In genomic region chr17:2158011-2158410, GRCh38 we compare ENCODE assay signal across 10 cellular contexts.
DNase-seq lines count a peak whose midpoint lies in the region; ATAC-seq, FAIRE-seq and TF ChIP-seq lines count a peak whose summit lies in the region.
"Had no signal": no experiment of that assay in that cellular context is flagged by ENCODE, and none has a peak within 500 bp of the region (broad histone marks: within the 10 kb centered on the region; RNA-seq: fewer than 3 reads in every experiment).

No MANE protein-coding gene starts in this region.

- intact Hi-C loops in body of pancreas (cut with DNase I) (no loop called here), HepG2 (cut with micrococcal nuclease; ENCODE audit: unreplicated experiment) (loop anchor here (5.0 kb wide), 1 partner anchor 61 kb away; no protein-coding TSS in a partner anchor)

- H3K4me2 ChIP-seq in HepG2 (ENCODE audit: low read depth, low read length) = no peak overlapping the region

- no peaks in the 10 kb centered on the region for H4K20me1 ChIP-seq in HepG2 (ENCODE audit: insufficient read depth, low read length)

- no peaks in the 10 kb centered on the region for H3K9me3 ChIP-seq in body of pancreas
- no peaks in the 10 kb centered on the region for H3K9me3 ChIP-seq in HepG2 (ENCODE audit: low read length)

- H3K9ac ChIP-seq in HepG2 (ENCODE audit: insufficient read depth, low read depth, low read length) = no peak overlapping the region

- H3K36me3 ChIP-seq in body of pancreas (replicated peaks in 1 of 2; ENCODE audit: insufficient read depth in 1 of 2, low read depth in 2 of 2) = peaks cover 0 to 3% of the 10 kb centered on the region in 2 donors
- peaks cover 4 to 15% of the 10 kb centered on the region in 2 experiments; a peak in 3 of 5 replicates for H3K36me3 ChIP-seq in HepG2 (replicated peaks in 1 of 2; ENCODE audit: control insufficient read depth in 1 of 2, insufficient read depth in 2 of 2, low read length in 2 of 2)

- in situ Hi-C loops in HepG2 (cut with HindIII; ENCODE audit: extremely low pct_ligation_motif_present, low pct_unique_long_range_greater_than_20kb) = no loop called here

- no peaks in the 10 kb centered on the region for H3K27me3 Mint-ChIP-seq in activated naive CD8-positive, alpha-beta T cell
- no peaks in the 10 kb centered on the region for H3K27me3 Mint-ChIP-seq in activated naive CD8-positive, alpha-beta T cell treated with anti-CD3 and anti-CD28 coated beads for 36 hours
- no peaks in the 10 kb centered on the region for H3K27me3 Mint-ChIP-seq in type B pancreatic cell

- no peak overlapping the region for H2AFZ ChIP-seq in HepG2 (ENCODE audit: low read length)

- no peak for TF ChIP-seq POLR2A in body of pancreas (IDR thresholded peaks at IDR 0.05)
- no peak for TF ChIP-seq POLR2A in HepG2 (IDR thresholded peaks at IDR 0.05; ENCODE audit: insufficient read depth in 1 of 2, low read depth in 2 of 2, low read length in 2 of 2)

- TF ChIP-seq EP300 in HepG2 (IDR thresholded peaks at IDR 0.05; ENCODE audit: low read depth in 2 of 2, low read length in 2 of 2) (peak; percentile 48 to 64; a peak in 1 of 4 replicates), HepG2 (CRISPR knock-in tag; IDR thresholded peaks at IDR 0.05; ENCODE audit: borderline replicate concordance) (no peak)

- 62% methylated on average over 2 of the region's 2 CpGs for WGBS in body of pancreas, 2 donors
- 6% methylated on average over 2 of the region's 2 CpGs for WGBS in HepG2 (ENCODE audit: low lambda C conversion rate)

- CTCF ChIA-PET in HepG2 (lab: Yijun Ruan, JAX; ENCODE audit: low intra/inter-chr PET ratio, low total read pairs) = no interaction called here

- BruUV-seq in HepG2 (replicated peaks; lab: Mats Ljungman, UMichigan) = no TSS peak

- H3K27ac ChIP-seq in body of pancreas (no peak overlapping the region), HepG2 (ENCODE audit: extremely low read length, insufficient read depth, low read length) (peak overlapping the region; percentile 2)

- H3K36me3 Mint-ChIP-seq in activated naive CD8-positive, alpha-beta T cell = no peaks in the 10 kb centered on the region
- peaks cover 18% of the 10 kb centered on the region for H3K36me3 Mint-ChIP-seq in activated naive CD8-positive, alpha-beta T cell treated with anti-CD3 and anti-CD28 coated beads for 36 hours
- peaks cover 30% of the 10 kb centered on the region for H3K36me3 Mint-ChIP-seq in type B pancreatic cell

- peaks cover 18% of the 10 kb centered on the region for H3K4me1 Mint-ChIP-seq in activated naive CD8-positive, alpha-beta T cell (ENCODE audit: low read depth)
- H3K4me1 Mint-ChIP-seq in activated naive CD8-positive, alpha-beta T cell treated with anti-CD3 and anti-CD28 coated beads for 36 hours = peaks cover 26% of the 10 kb centered on the region
- peaks cover 12% of the 10 kb centered on the region for H3K4me1 Mint-ChIP-seq in type B pancreatic cell (ENCODE audit: unreplicated experiment)

- ATAC-seq in body of pancreas (peak; percentile 33), HepG2 (peak; percentile 66), SK-N-SH treated with all-trans-retinoic acid at 6 μM for 48 hours (no peak)

- H3K27me3 ChIP-seq in body of pancreas (no peaks in the 10 kb centered on the region), HepG2 (ENCODE audit: control insufficient read depth in 1 of 2, insufficient read depth in 2 of 2, low read length in 2 of 2) (no peaks in the 10 kb centered on the region)

- H3K4me3 ChIP-seq in body of pancreas = no peak overlapping the region
- no peak overlapping the region for H3K4me3 ChIP-seq in HepG2 (replicated peaks in 1 of 3; ENCODE audit: insufficient read depth in 1 of 3, low read depth in 2 of 3, low read length in 3 of 3)

- TF ChIP-seq CTCF in body of pancreas (IDR thresholded peaks at IDR 0.05) (no peak), HepG2 (CRISPR knock-in tag; IDR thresholded peaks at IDR 0.05) (no peak), type B pancreatic cell (conservative IDR thresholded peaks at IDR 0.05) (no peak)

- no peaks in the 10 kb centered on the region for H3K4me1 ChIP-seq in body of pancreas
- H3K4me1 ChIP-seq in HepG2 (ENCODE audit: insufficient read depth, low read length) = peaks cover 18% of the 10 kb centered on the region

- DNase-seq in activated naive CD8-positive, alpha-beta T cell treated with anti-CD3 and anti-CD28 coated beads for 36 hours = no peak
- DNase-seq in body of pancreas (peak in 1 of 4 donors; percentile 64), HepG2 (ENCODE audit: low spot score) (peak; percentile 70), type B pancreatic cell (ENCODE audit: extremely low spot score, unreplicated experiment) (no peak), COR-L47 (lab: John Stamatoyannopoulos, UW) (no peak), iPS-NIHi7 (ENCODE audit: extremely low spot score) (no peak)
- DNase-seq: NCI-H1105 treated with DMSO at 0.1 percent for 48 hours, RPMI8226 had no signal

- H3K27ac Mint-ChIP-seq in activated naive CD8-positive, alpha-beta T cell = peak overlapping the region; percentile 37
- no peak overlapping the region for H3K27ac Mint-ChIP-seq in activated naive CD8-positive, alpha-beta T cell treated with anti-CD3 and anti-CD28 coated beads for 36 hours
- peak overlapping the region; percentile 13 for H3K27ac Mint-ChIP-seq in type B pancreatic cell

- no peak for TF ChIP-seq RAD21 in HepG2 (CRISPR knock-in tag; IDR thresholded peaks at IDR 0.05)

- POLR2A ChIA-PET in HepG2 (lab: Yijun Ruan, JAX) = no interaction called here

- no peaks in the 10 kb centered on the region for H3K79me2 ChIP-seq in HepG2 (ENCODE audit: insufficient read depth, low read length)

- H3K4me3 Mint-ChIP-seq in activated naive CD8-positive, alpha-beta T cell = no peak overlapping the region
- no peak overlapping the region for H3K4me3 Mint-ChIP-seq in activated naive CD8-positive, alpha-beta T cell treated with anti-CD3 and anti-CD28 coated beads for 36 hours
- H3K4me3 Mint-ChIP-seq in type B pancreatic cell = no peak overlapping the region

- FAIRE-seq in HepG2 (lab: Jason Lieb, UNC) = peak; percentile 70

- H3K9me3 Mint-ChIP-seq in activated naive CD8-positive, alpha-beta T cell (ENCODE audit: low read depth) = no peaks in the 10 kb centered on the region
- no peaks in the 10 kb centered on the region for H3K9me3 Mint-ChIP-seq in activated naive CD8-positive, alpha-beta T cell treated with anti-CD3 and anti-CD28 coated beads for 36 hours
- no peaks in the 10 kb centered on the region for H3K9me3 Mint-ChIP-seq in type B pancreatic cell

TF ChIP-seq in HepG2, 621 proteins besides CTCF, POLR2A, EP300 and RAD21 (continues in another document):
- 0 out of 2 replicates have a peak, but pooled peaks have one; percentile 14 for TF ChIP-seq MIXL1 (CRISPR knock-in tag; IDR thresholded peaks at IDR 0.05)
- TF ChIP-seq TEF (CRISPR knock-in tag; IDR thresholded peaks at IDR 0.05) = no peak
- no peak for TF ChIP-seq BRCA1 (CRISPR knock-in tag; IDR thresholded peaks at IDR 0.05)
- 0 out of 2 replicates have a peak, but pooled peaks have one; percentile 11 for TF ChIP-seq HOMEZ (CRISPR knock-in tag; IDR thresholded peaks at IDR 0.05; ENCODE audit: low read depth)
- TF ChIP-seq ZNF792 (CRISPR knock-in tag; IDR thresholded peaks at IDR 0.05) = no peak
- TF ChIP-seq KDM3A (CRISPR knock-in tag; IDR thresholded peaks at IDR 0.05; ENCODE audit: low read depth) = no peak

TF ChIP-seq in SK-N-SH treated with all-trans-retinoic acid at 6 μM for 48 hours, 23 proteins besides CTCF, POLR2A, EP300 and RAD21 (continues in another document):
- TF ChIP-seq GLIS3 (CRISPR knock-in tag; IDR thresholded peaks at IDR 0.05) (no peak), ZNF565 (CRISPR knock-in tag; conservative IDR thresholded peaks at IDR 0.05; ENCODE audit: low read depth) (no peak), OSR1 (CRISPR knock-in tag; IDR thresholded peaks at IDR 0.05) (no peak), PPARA (CRISPR knock-in tag; IDR thresholded peaks at IDR 0.05; ENCODE audit: borderline replicate concordance) (no peak), ZFP3 (CRISPR knock-in tag; IDR thresholded peaks at IDR 0.05) (no peak), ESRRG (CRISPR knock-in tag; IDR thresholded peaks at IDR 0.05) (no peak), TCF4 (CRISPR knock-in tag; IDR thresholded peaks at IDR 0.05; ENCODE audit: borderline replicate concordance) (no peak), CREB5 (CRISPR knock-in tag; IDR thresholded peaks at IDR 0.05; ENCODE audit: low read depth) (no peak), ZNF70 (CRISPR knock-in tag; IDR thresholded peaks at IDR 0.05) (no peak), POU6F1 (CRISPR knock-in tag; IDR thresholded peaks at IDR 0.05; ENCODE audit: borderline replicate concordance, low read depth) (no peak), ISL1 (CRISPR knock-in tag; IDR thresholded peaks at IDR 0.05) (no peak)
